In genomic region chr10:114174462-114175190, GRCh38 we compare ENCODE assay signal across 8 cellular contexts. TPM values are rescaled to one million over a fixed set of nuclear protein-coding genes. Genes with fewer than 3 reads are reported as not detected.
A peak's percentile ranks its signal among the peaks of the same experiment; 100 is the strongest.
DNase-seq lines count a peak whose midpoint lies in the region; ATAC-seq, FAIRE-seq and TF ChIP-seq lines count a peak whose summit lies in the region.

No MANE protein-coding gene starts in this region.

- H3K18ac ChIP-seq in H1 (ENCODE audit: extremely low read depth, low read length), result peak overlapping the region; percentile 94

- H3K27ac ChIP-seq in H1 (ENCODE audit: low read depth, low read length) (no peak overlapping the region), urinary bladder (ENCODE audit: low read depth) (peak overlapping the region; percentile 30)

- 14% methylated on average over 29 of the region's 29 CpGs; no CpG with 5 or more reads in 1 of the 2 experiments for WGBS in H1 (ENCODE audit: extremely low coverage in 1 of 2, insufficient coverage in 1 of 2, insufficient read length in 1 of 2, insufficient replicate concordance in 2 of 2, low coverage in 1 of 2, low lambda C conversion rate in 2 of 2, missing lambda C conversion rate in 1 of 2), 2 experiments
- 2% methylated on average over 29 of the region's 29 CpGs for WGBS in urinary bladder

- H3K9ac ChIP-seq in H1 (replicated peaks in 1 of 4; ENCODE audit: extremely low read depth in 1 of 4, low read depth in 3 of 4, low read length in 3 of 4) (peak overlapping the region in 2 of 4 experiments; percentile 45 to 55; a peak in 3 of 7 replicates), mucosa of stomach (ENCODE audit: low read length) (peak overlapping the region; percentile 97)

- H4K5ac ChIP-seq in H1 (ENCODE audit: insufficient read length, low read depth, low read length), result peak overlapping the region; percentile 81

- no peak overlapping the region for H2BK120ac ChIP-seq in H1 (replicated peaks; ENCODE audit: low read depth, low read length)

- H3K56ac ChIP-seq in H1 (replicated peaks; ENCODE audit: insufficient read length, low read depth, low read length), result no peak overlapping the region

- POLR2A ChIA-PET in H1 (lab: Charles Lee; ENCODE audit: partially characterized antibody), result no interaction called here

- peak overlapping the region; percentile 2; the same call in 1 of the 2 replicates for H2BK20ac ChIP-seq in H1 (ENCODE audit: low read length)

- in situ Hi-C loops in SK-MEL-5 (cut with HindIII; ENCODE audit: low pct_unique_long_range_greater_than_20kb, low sequenced_read_pairs), result no loop called here

- CTCF ChIA-PET in H1 (lab: Charles Lee; ENCODE audit: partially characterized antibody), result interaction anchor here (0.7 kb wide), 2 partner anchors 16 to 1292 kb away, joined by 3 read pairs; no protein-coding TSS in a partner anchor

- H2BK5ac ChIP-seq in H1 (ENCODE audit: low read depth, low read length), result peak overlapping the region; percentile 73; the same call in 1 of the 2 replicates

- H3K36me3 ChIP-seq in H1 (ENCODE audit: control insufficient read depth in 2 of 4, insufficient read depth in 4 of 4, low read length in 3 of 4) (peaks cover 0 to 8% (median 0%) of the 10 kb centered on the region in 4 experiments; a peak in 2 of 8 replicates), mucosa of stomach (ENCODE audit: control insufficient read depth, insufficient read depth, low read length) (no peaks in the 10 kb centered on the region), urinary bladder (ENCODE audit: insufficient read depth) (no peaks in the 10 kb centered on the region)

- H2BK15ac ChIP-seq in H1 (ENCODE audit: low read length), result no peak overlapping the region; the same call in 1 of the 2 replicates

- TF ChIP-seq CTCF in H1 (IDR thresholded peaks at IDR 0.05; ENCODE audit: control extremely low read depth in 1 of 3, insufficient read depth in 1 of 3, low read depth in 1 of 3, low read length in 3 of 3), result no peak

- peak overlapping the region; percentile 74 to 96 (median 94) for H3K4me3 ChIP-seq in H1 (ENCODE audit: extremely low read depth in 1 of 4, insufficient read depth in 2 of 4, low read depth in 3 of 4, low read length in 4 of 4)
- H3K4me3 ChIP-seq in mucosa of stomach (ENCODE audit: low read length), result peak overlapping the region; percentile 52
- H3K4me3 ChIP-seq in urinary bladder (ENCODE audit: low read depth, low read length), result peak overlapping the region; percentile 78

- DNase-seq in EH (ENCODE audit: low read depth) (peak; percentile 32), SK-MEL-5 (ENCODE audit: low read depth, low spot score) (peak; percentile 34), H1 (ENCODE audit: low read depth in 1 of 2, low spot score in 2 of 2) (no peak)
- DNase-seq in stimulated activated CD4-positive, alpha-beta T cell treated with anti-CD3 and anti-CD28 coated beads, Interleukin-12 subunit alpha, Interleukin-12 subunit beta, amount 100 ng/mL, for 4 hours, result no peak

- TF ChIP-seq EP300 in H1 (IDR thresholded peaks at IDR 0.05; ENCODE audit: borderline replicate concordance in 1 of 2, low read depth in 2 of 2, low read length in 2 of 2), result no peak

- H3K23me2 ChIP-seq in H1 (ENCODE audit: low read depth, low read length), result peaks cover 12% of the 10 kb centered on the region

- no peak overlapping the region for H3K4ac ChIP-seq in H1 (replicated peaks; ENCODE audit: insufficient read length, low read depth, low read length)

- ATAC-seq in GM19455 (IDR thresholded peaks at IDR 0.05; ENCODE audit: unreplicated experiment), result peak; percentile 25
- ATAC-seq in HG03442 (IDR thresholded peaks at IDR 0.05; ENCODE audit: unreplicated experiment), result peak; percentile 18

- peak overlapping the region; percentile 94 for H2AFZ ChIP-seq in H1 (ENCODE audit: low read length)

- no peak overlapping the region for H3K14ac ChIP-seq in H1 (ENCODE audit: insufficient read length)

- no peak overlapping the region for H4K8ac ChIP-seq in H1 (ENCODE audit: extremely low read depth, insufficient read depth, low read length)

- H3K79me2 ChIP-seq in H1 (ENCODE audit: control insufficient read depth in 1 of 2, insufficient read depth in 2 of 2, low read length in 2 of 2), result peaks cover 16 to 41% of the 10 kb centered on the region in 2 experiments

- no peak for TF ChIP-seq POLR2A in H1 (IDR thresholded peaks at IDR 0.05; ENCODE audit: control extremely low read depth in 1 of 2, low read depth in 2 of 2, low read length in 2 of 2)

- H3K4me1 ChIP-seq in H1 (replicated peaks in 1 of 4; ENCODE audit: control insufficient read depth in 3 of 4, insufficient read depth in 4 of 4, low read length in 3 of 4), result peaks cover 0 to 5% (median 2%) of the 10 kb centered on the region in 4 experiments; a peak in 3 of 7 replicates
- peaks cover 4% of the 10 kb centered on the region for H3K4me1 ChIP-seq in mucosa of stomach (ENCODE audit: control insufficient read depth, insufficient read depth, low read length)
- H3K4me1 ChIP-seq in urinary bladder (ENCODE audit: insufficient read depth), result no peaks in the 10 kb centered on the region

- no peak overlapping the region for H4K91ac ChIP-seq in H1 (replicated peaks; ENCODE audit: insufficient read length, low read length)

- H3K27me3 ChIP-seq in H1 (replicated peaks in 1 of 4; ENCODE audit: control insufficient read depth in 3 of 4, extremely low read depth in 1 of 4, insufficient read depth in 3 of 4, low read length in 3 of 4) (peaks cover 0 to 3% (median 0%) of the 10 kb centered on the region in 4 experiments; a peak in 1 of 7 replicates), mucosa of stomach (ENCODE audit: control insufficient read depth, insufficient read depth, low read length) (no peaks in the 10 kb centered on the region)

- no peaks in the 10 kb centered on the region for H3K9me3 ChIP-seq in H1 (ENCODE audit: insufficient read depth in 2 of 2, low read depth in 1 of 2, low read length in 1 of 2)
- no peaks in the 10 kb centered on the region for H3K9me3 ChIP-seq in mucosa of stomach (ENCODE audit: control insufficient read depth, low read length)

- H3K79me1 ChIP-seq in H1 (ENCODE audit: low read depth, low read length), result no peaks in the 10 kb centered on the region; the same call in 1 of the 2 replicates

- no peak for FAIRE-seq in H1 (lab: Jason Lieb, UNC)

- TF ChIP-seq RAD21 in H1 (IDR thresholded peaks at IDR 0.05 in 1 of 2, conservative IDR thresholded peaks at IDR 0.05 in 1 of 2; ENCODE audit: low read depth in 2 of 2, low read length in 2 of 2), result no peak

- H2BK12ac ChIP-seq in H1 (ENCODE audit: low read depth, low read length), result peak overlapping the region; percentile 44

- H3K4me2 ChIP-seq in H1 (ENCODE audit: insufficient read depth in 1 of 2, low read depth in 2 of 2, low read length in 2 of 2), result peak overlapping the region; percentile 95 to 96

- H3K23ac ChIP-seq in H1 (ENCODE audit: insufficient read length), result no peak overlapping the region

- H2AK5ac ChIP-seq in H1 (ENCODE audit: low read depth, low read length), result no peak overlapping the region

- H4K20me1 ChIP-seq in H1 (replicated peaks in 1 of 2; ENCODE audit: control insufficient read depth in 1 of 2, insufficient read depth in 2 of 2, low read length in 2 of 2), result no peaks in the 10 kb centered on the region

TF ChIP-seq in H1, 55 proteins besides CTCF, POLR2A, EP300 and RAD21 (continues in another document):
- no peak for TF ChIP-seq POLR2AphosphoS5 (IDR thresholded peaks at IDR 0.05; ENCODE audit: low read depth, low read length)
- TF ChIP-seq USF2 (IDR thresholded peaks at IDR 0.05; ENCODE audit: low read length), result no peak
- TF ChIP-seq E2F6 (IDR thresholded peaks at IDR 0.05), result peak; percentile 72
- no peak for TF ChIP-seq TAF7 (optimal IDR thresholded peaks at IDR 0.05; ENCODE audit: borderline replicate concordance, low read depth, low read length)

RNA-seq across cellular contexts. Expression of gene CCDC186, which starts 0.6 kb away (rescaled TPM):
- 6.5 and 7.6 TPM in 2 replicates for total RNA-seq in SK-MEL-5 (2014; rRNA removed; shearing (Covaris generic))
- 3.6 and 3.9 TPM in 2 replicates for polyA plus RNA-seq in SK-MEL-5 (2015; cell fraction: cytosol; rRNA removed)
- 4.7 and 7.5 TPM in 2 replicates for polyA plus RNA-seq in SK-MEL-5 (2015; cell fraction: nucleus; rRNA removed)
- 29.8 and 30.3 TPM in 2 replicates for total RNA-seq in H1 (2021; fragmentation: NEBNext Ultra II Directional; extraction: Animal tissue kit (Norgen Biotek cat#: 25700))
- polyA plus RNA-seq in H1 (2011; rRNA removed) (2.2 and 3.0 TPM in 2 replicates), urinary bladder (5.7 TPM)
- 4.5 TPM for polyA plus RNA-seq in H1 (2011; cell fraction: cytosol; rRNA removed)
- 4.5 TPM for polyA plus RNA-seq in H1 (2011; cell fraction: nucleus; rRNA removed)
- polyA plus RNA-seq in H1 (2012, experiment 1 of 2), result 3.9 to 11.7 TPM (median 5.3 TPM) in 4 replicates
- polyA plus RNA-seq in H1 (2012, experiment 2 of 2), result 0.49 TPM
- 15.2 TPM for polyA plus RNA-seq in H1 (2013, experiment 1 of 2)
- 14.8 TPM for polyA plus RNA-seq in H1 (2013, experiment 2 of 2)
- 11.4 and 13.2 TPM in 2 replicates for polyA minus RNA-seq in H1 (2011; rRNA and poly(A)+ RNA removed)
- polyA minus RNA-seq in H1 (2011; cell fraction: cytosol; rRNA and poly(A)+ RNA removed), result 7.0 TPM
- 31.6 TPM for polyA minus RNA-seq in H1 (2011; cell fraction: nucleus; rRNA and poly(A)+ RNA removed)
- total RNA-seq in urinary bladder, result 83.1 TPM

RNA-seq across cellular contexts. Expression of gene TDRD1, which starts 4.5 kb away (rescaled TPM):
- total RNA-seq in SK-MEL-5 (2014; rRNA removed; shearing (Covaris generic)), result not detected in 2 replicates
- polyA plus RNA-seq in SK-MEL-5 (2015; cell fraction: cytosol; rRNA removed), result not detected in 2 replicates
- polyA plus RNA-seq in SK-MEL-5 (2015; cell fraction: nucleus; rRNA removed), result not detected in 2 replicates
- 0.71 and 0.92 TPM in 2 replicates for total RNA-seq in H1 (2021; fragmentation: NEBNext Ultra II Directional; extraction: Animal tissue kit (Norgen Biotek cat#: 25700))
- polyA plus RNA-seq in H1 (2011; rRNA removed) (0.02 and 0.05 TPM in 2 replicates), urinary bladder (0.04 TPM)
- 0.13 TPM for polyA plus RNA-seq in H1 (2011; cell fraction: cytosol; rRNA removed)
- 0.07 TPM for polyA plus RNA-seq in H1 (2011; cell fraction: nucleus; rRNA removed)
- 0.14 to 0.21 TPM (median 0.17 TPM) in 4 replicates for polyA plus RNA-seq in H1 (2012, experiment 1 of 2)
- not detected for polyA plus RNA-seq in H1 (2012, experiment 2 of 2)
- 0.22 TPM for polyA plus RNA-seq in H1 (2013, experiment 1 of 2)
- 0.22 TPM for polyA plus RNA-seq in H1 (2013, experiment 2 of 2)
- 0.41 and 0.66 TPM in 2 replicates for polyA minus RNA-seq in H1 (2011; rRNA and poly(A)+ RNA removed)
- polyA minus RNA-seq in H1 (2011; cell fraction: cytosol; rRNA and poly(A)+ RNA removed), result not detected
- 0.70 TPM for polyA minus RNA-seq in H1 (2011; cell fraction: nucleus; rRNA and poly(A)+ RNA removed)
- total RNA-seq in urinary bladder, result 0.53 TPM

Comparison
In these comparisons a context has a peak if more than half of its experiments do, and no peak if none do; other contexts are left out.
1. DNase-seq: peak in EH (single experiment) and SK-MEL-5 (single experiment); none in H1 (0 of 2) and stimulated activated CD4-positive, alpha-beta T cell treated with anti-CD3 and anti-CD28 coated beads, Interleukin-12 subunit alpha, Interleukin-12 subunit beta, amount 100 ng/mL, for 4 hours (single experiment).
2. Peak in every context shown above with its lines, with median percentiles within 50 percentile points of each other: H3K4me3 ChIP-seq.